ENCODE assay signal across 16 cellular contexts in genomic region chr10:132136097-132136521, GRCh38.
"Had no signal": no experiment of that assay in that cellular context is flagged by ENCODE, and none has a peak within 500 bp of the region (broad histone marks: within the 10 kb centered on the region; RNA-seq: fewer than 3 reads in every experiment).

No MANE protein-coding gene starts in this region.

- H3K27ac ChIP-seq: brain microvascular endothelial cell, thoracic aorta had no signal

- H3K4me3 ChIP-seq: thoracic aorta had no signal

- DNase-seq: activated CD4-positive, alpha-beta memory T cell treated with anti-CD3 and anti-CD28 coated beads for 36 hours; activated CD4-positive, alpha-beta T cell treated with anti-CD3 and anti-CD28 coated beads for 1 hour; activated CD8-positive, alpha-beta memory T cell treated with anti-CD3 and anti-CD28 coated beads, Interleukin-2, amount 10 ng/mL, durations not matched to agents 7 days and 5 days; activated T-cell treated with anti-CD3 and anti-CD28 coated beads, Interleukin-2, amount 50 U/mL, for 24 hours; brain microvascular endothelial cell; cerebellar nuclear complex; left colon; stimulated activated CD4-positive, alpha-beta T cell treated with anti-CD3 and anti-CD28 coated beads, Interleukin-12 subunit alpha, Interleukin-12 subunit beta, amount 100 ng/mL, for 4 hours; T-helper 1 cell; T1000 had no signal

- H3K4me3 Mint-ChIP-seq: activated CD4-positive, alpha-beta memory T cell treated with anti-CD3 and anti-CD28 coated beads for 36 hours; activated CD8-positive, alpha-beta memory T cell treated with anti-CD3 and anti-CD28 coated beads, Interleukin-2, amount 10 ng/mL, durations not matched to agents 7 days and 5 days; activated naive CD8-positive, alpha-beta T cell; activated T-cell treated with anti-CD3 and anti-CD28 coated beads, Interleukin-2, amount 50 U/mL, for 24 hours; dendritic cell treated with granulocyte-macrophage colony-stimulating factor and Interleukin-4, amounts not matched to agents 40 ng/mL and 50 ng/mL, for 4 days; memory B cell; stimulated activated effector memory CD8-positive, alpha-beta T cell treated with anti-CD3 and anti-CD28 coated beads, Interleukin-12 subunit alpha, Interleukin-12 subunit beta, amount 100 ng/mL, for 72 hours had no signal

- ATAC-seq: activated CD8-positive, alpha-beta memory T cell treated with anti-CD3 and anti-CD28 coated beads, Interleukin-2, amount 10 ng/mL, durations not matched to agents 7 days and 5 days; left colon; SK-N-SH treated with all-trans-retinoic acid at 6 μM for 48 hours; stimulated activated effector memory CD8-positive, alpha-beta T cell treated with anti-CD3 and anti-CD28 coated beads, Interleukin-12 subunit alpha, Interleukin-12 subunit beta, amount 100 ng/mL, for 72 hours had no signal

- H3K27me3 ChIP-seq: brain microvascular endothelial cell had no signal

- H3K9me3 Mint-ChIP-seq: activated CD4-positive, alpha-beta memory T cell treated with anti-CD3 and anti-CD28 coated beads for 36 hours; activated T-cell treated with anti-CD3 and anti-CD28 coated beads, Interleukin-2, amount 50 U/mL, for 24 hours; dendritic cell treated with granulocyte-macrophage colony-stimulating factor and Interleukin-4, amounts not matched to agents 40 ng/mL and 50 ng/mL, for 4 days; memory B cell; stimulated activated effector memory CD8-positive, alpha-beta T cell treated with anti-CD3 and anti-CD28 coated beads, Interleukin-12 subunit alpha, Interleukin-12 subunit beta, amount 100 ng/mL, for 72 hours had no signal

- H3K27ac Mint-ChIP-seq: activated CD4-positive, alpha-beta memory T cell treated with anti-CD3 and anti-CD28 coated beads for 36 hours; activated CD8-positive, alpha-beta memory T cell treated with anti-CD3 and anti-CD28 coated beads, Interleukin-2, amount 10 ng/mL, durations not matched to agents 7 days and 5 days; activated naive CD8-positive, alpha-beta T cell; activated T-cell treated with anti-CD3 and anti-CD28 coated beads, Interleukin-2, amount 50 U/mL, for 24 hours; dendritic cell treated with granulocyte-macrophage colony-stimulating factor and Interleukin-4, amounts not matched to agents 40 ng/mL and 50 ng/mL, for 4 days; memory B cell; stimulated activated effector memory CD8-positive, alpha-beta T cell treated with anti-CD3 and anti-CD28 coated beads, Interleukin-12 subunit alpha, Interleukin-12 subunit beta, amount 100 ng/mL, for 72 hours had no signal

- H3K36me3 Mint-ChIP-seq: activated CD4-positive, alpha-beta memory T cell treated with anti-CD3 and anti-CD28 coated beads for 36 hours; activated CD8-positive, alpha-beta memory T cell treated with anti-CD3 and anti-CD28 coated beads, Interleukin-2, amount 10 ng/mL, durations not matched to agents 7 days and 5 days; activated naive CD8-positive, alpha-beta T cell; memory B cell; stimulated activated effector memory CD8-positive, alpha-beta T cell treated with anti-CD3 and anti-CD28 coated beads, Interleukin-12 subunit alpha, Interleukin-12 subunit beta, amount 100 ng/mL, for 72 hours had no signal

- H3K9me3 ChIP-seq: thoracic aorta had no signal

- H3K4me1 Mint-ChIP-seq: activated CD8-positive, alpha-beta memory T cell treated with anti-CD3 and anti-CD28 coated beads, Interleukin-2, amount 10 ng/mL, durations not matched to agents 7 days and 5 days; memory B cell; stimulated activated effector memory CD8-positive, alpha-beta T cell treated with anti-CD3 and anti-CD28 coated beads, Interleukin-12 subunit alpha, Interleukin-12 subunit beta, amount 100 ng/mL, for 72 hours had no signal

- H3K36me3 ChIP-seq: brain microvascular endothelial cell, thoracic aorta had no signal
